29 cellular contexts compared by ENCODE assay signal in genomic region chr5:58774979-58775378, GRCh38.
"Had no signal": no experiment of that assay in that cellular context is flagged by ENCODE, and none has a peak within 500 bp of the region (broad histone marks: within the 10 kb centered on the region; RNA-seq: fewer than 3 reads in every experiment).

No MANE protein-coding gene starts in this region.

- H3K9me3 ChIP-seq: esophagus muscularis mucosa, gastrocnemius medialis, heart left ventricle had no signal

- H3K4me1 ChIP-seq: esophagus muscularis mucosa, foreskin keratinocyte, gastrocnemius medialis had no signal

- H3K4me3 Mint-ChIP-seq: activated CD4-positive, alpha-beta T cell treated with anti-CD3 and anti-CD28 coated beads for 36 hours; activated CD4-positive, alpha-beta T cell treated with anti-CD3 and anti-CD28 coated beads, Interleukin-2, amount 10 ng/mL, durations not matched to agents 24 days and 14 days; activated CD8-positive, alpha-beta memory T cell treated with anti-CD3 and anti-CD28 coated beads, Interleukin-2, amount 10 ng/mL, durations not matched to agents 7 days and 5 days; activated CD8-positive, alpha-beta T cell treated with anti-CD3 and anti-CD28 coated beads for 36 hours; activated naive CD8-positive, alpha-beta T cell; activated T-helper 17 cell treated with anti-CD3 and anti-CD28 coated beads, Interleukin-2, amount 50 U/mL, for 72 hours; central memory CD8-positive, alpha-beta T cell; effector memory CD8-positive, alpha-beta T cell had no signal

- DNase-seq: activated CD4-positive, alpha-beta T cell treated with anti-CD3 and anti-CD28 coated beads, Interleukin-2, amount 10 ng/mL, durations not matched to agents 24 days and 14 days; activated CD4-positive, alpha-beta T cell treated with anti-CD3 and anti-CD28 coated beads, Interleukin-2, amount 50 U/mL, for 4 hours; activated CD4-positive, CD25-positive, alpha-beta regulatory T cell; activated CD4-positive, CD25-positive, alpha-beta regulatory T cell treated with anti-CD3 and anti-CD28 coated beads, Interleukin-2, amount 50 U/mL, for 72 hours; activated CD8-positive, alpha-beta memory T cell treated with anti-CD3 and anti-CD28 coated beads, Interleukin-2, amount 10 ng/mL, durations not matched to agents 7 days and 5 days; activated CD8-positive, alpha-beta memory T cell treated with anti-CD3 and anti-CD28 coated beads, Interleukin-2, amount 50 U/mL, for 4 hours; activated effector memory CD4-positive, alpha-beta T cell treated with Interleukin-2 at 50 U/mL for 16 hours; activated gamma-delta T cell treated with Interleukin-2 at 50 U/mL for 16 hours; activated naive CD4-positive, alpha-beta T cell treated with anti-CD3 and anti-CD28 coated beads, Interleukin-2, amount 50 U/mL, for 16 hours; activated naive CD4-positive, alpha-beta T cell treated with Interleukin-2 at 50 U/mL for 16 hours; activated T-cell treated with anti-CD3 and anti-CD28 coated beads, Interleukin-2, amount 50 U/mL, for 1 hour; amniotic stem cell; anterior cingulate cortex; brain microvascular endothelial cell; cortex of kidney; effector CD4-positive, alpha-beta T cell; effector memory CD8-positive, alpha-beta T cell; erythroblast; foreskin keratinocyte; gastrocnemius medialis; glutamatergic neuron; heart left ventricle; T-helper 2 cell had no signal

- H3K9me3 Mint-ChIP-seq: activated CD8-positive, alpha-beta T cell treated with anti-CD3 and anti-CD28 coated beads for 36 hours; central memory CD8-positive, alpha-beta T cell; effector memory CD8-positive, alpha-beta T cell had no signal

- H3K36me3 ChIP-seq: brain microvascular endothelial cell, esophagus muscularis mucosa, gastrocnemius medialis, heart left ventricle had no signal

- H3K4me1 Mint-ChIP-seq: central memory CD8-positive, alpha-beta T cell had no signal

- H3K4me3 ChIP-seq: esophagus muscularis mucosa, gastrocnemius medialis, heart left ventricle had no signal

- H3K36me3 Mint-ChIP-seq: activated CD8-positive, alpha-beta memory T cell treated with anti-CD3 and anti-CD28 coated beads, Interleukin-2, amount 10 ng/mL, durations not matched to agents 7 days and 5 days; activated naive CD8-positive, alpha-beta T cell had no signal

- H3K27ac Mint-ChIP-seq: activated CD4-positive, alpha-beta T cell treated with anti-CD3 and anti-CD28 coated beads for 36 hours; activated CD4-positive, alpha-beta T cell treated with anti-CD3 and anti-CD28 coated beads, Interleukin-2, amount 10 ng/mL, durations not matched to agents 24 days and 14 days; activated CD8-positive, alpha-beta memory T cell treated with anti-CD3 and anti-CD28 coated beads, Interleukin-2, amount 10 ng/mL, durations not matched to agents 7 days and 5 days; activated CD8-positive, alpha-beta T cell treated with anti-CD3 and anti-CD28 coated beads for 36 hours; activated naive CD8-positive, alpha-beta T cell; effector memory CD8-positive, alpha-beta T cell had no signal

- ATAC-seq: activated CD8-positive, alpha-beta memory T cell treated with anti-CD3 and anti-CD28 coated beads, Interleukin-2, amount 10 ng/mL, durations not matched to agents 7 days and 5 days; effector memory CD8-positive, alpha-beta T cell; foreskin keratinocyte; gastrocnemius medialis; heart left ventricle had no signal

- H3K27me3 ChIP-seq: esophagus muscularis mucosa, foreskin keratinocyte, gastrocnemius medialis, heart left ventricle had no signal

- H3K27ac ChIP-seq: brain microvascular endothelial cell, esophagus muscularis mucosa, foreskin keratinocyte, gastrocnemius medialis, heart left ventricle had no signal
